Comparison of ENCODE assay signal across 1 cellular context in genomic region chr5:55599148-55600050, GRCh38.
TF ChIP-seq lines count a peak whose summit lies in the region.

No MANE protein-coding gene starts in this region.

TF ChIP-seq in GM23338, 12 proteins besides CTCF, POLR2A, EP300 and RAD21 (continued from another document):
- TF ChIP-seq, protein P1, sequence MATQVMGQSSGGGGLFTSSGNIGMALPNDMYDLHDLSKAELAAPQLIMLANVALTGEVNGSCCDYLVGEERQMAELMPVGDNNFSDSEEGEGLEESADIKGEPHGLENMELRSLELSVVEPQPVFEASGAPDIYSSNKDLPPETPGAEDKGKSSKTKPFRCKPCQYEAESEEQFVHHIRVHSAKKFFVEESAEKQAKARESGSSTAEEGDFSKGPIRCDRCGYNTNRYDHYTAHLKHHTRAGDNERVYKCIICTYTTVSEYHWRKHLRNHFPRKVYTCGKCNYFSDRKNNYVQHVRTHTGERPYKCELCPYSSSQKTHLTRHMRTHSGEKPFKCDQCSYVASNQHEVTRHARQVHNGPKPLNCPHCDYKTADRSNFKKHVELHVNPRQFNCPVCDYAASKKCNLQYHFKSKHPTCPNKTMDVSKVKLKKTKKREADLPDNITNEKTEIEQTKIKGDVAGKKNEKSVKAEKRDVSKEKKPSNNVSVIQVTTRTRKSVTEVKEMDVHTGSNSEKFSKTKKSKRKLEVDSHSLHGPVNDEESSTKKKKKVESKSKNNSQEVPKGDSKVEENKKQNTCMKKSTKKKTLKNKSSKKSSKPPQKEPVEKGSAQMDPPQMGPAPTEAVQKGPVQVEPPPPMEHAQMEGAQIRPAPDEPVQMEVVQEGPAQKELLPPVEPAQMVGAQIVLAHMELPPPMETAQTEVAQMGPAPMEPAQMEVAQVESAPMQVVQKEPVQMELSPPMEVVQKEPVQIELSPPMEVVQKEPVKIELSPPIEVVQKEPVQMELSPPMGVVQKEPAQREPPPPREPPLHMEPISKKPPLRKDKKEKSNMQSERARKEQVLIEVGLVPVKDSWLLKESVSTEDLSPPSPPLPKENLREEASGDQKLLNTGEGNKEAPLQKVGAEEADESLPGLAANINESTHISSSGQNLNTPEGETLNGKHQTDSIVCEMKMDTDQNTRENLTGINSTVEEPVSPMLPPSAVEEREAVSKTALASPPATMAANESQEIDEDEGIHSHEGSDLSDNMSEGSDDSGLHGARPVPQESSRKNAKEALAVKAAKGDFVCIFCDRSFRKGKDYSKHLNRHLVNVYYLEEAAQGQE (IDR thresholded peaks at IDR 0.05; ENCODE audit: unreplicated experiment): no peak
- TF ChIP-seq STAT1 (IDR thresholded peaks at IDR 0.05; ENCODE audit: unreplicated experiment): no peak
- no peak for TF ChIP-seq EZH2phosphoT487 (IDR thresholded peaks at IDR 0.05; ENCODE audit: unreplicated experiment)
- TF ChIP-seq EZH2 (IDR thresholded peaks at IDR 0.05; ENCODE audit: low read depth, unreplicated experiment): no peak
- TF ChIP-seq ZNF462 (CRISPR knock-in tag; IDR thresholded peaks at IDR 0.05): no peak
TF ChIP-seq in GM23338: peak in this region for 0.
